Comparison of ENCODE assay signal across 16 cellular contexts in genomic region chr1:204134103-204134502, GRCh38. TPM values are rescaled to one million over a fixed set of nuclear protein-coding genes. Genes with fewer than 3 reads are reported as not detected.
DNase-seq lines count a peak whose midpoint lies in the region; ATAC-seq, FAIRE-seq and TF ChIP-seq lines count a peak whose summit lies in the region.
"Had no signal": no experiment of that assay in that cellular context is flagged by ENCODE, and none has a peak within 500 bp of the region (broad histone marks: within the 10 kb centered on the region; RNA-seq: fewer than 3 reads in every experiment).

No MANE protein-coding gene starts in this region.

- peaks cover 2% of the 10 kb centered on the region for H3K79me1 ChIP-seq in neuronal stem cell (ENCODE audit: low read depth, low read length)

- H2BK120ac ChIP-seq in neuronal stem cell (ENCODE audit: low read depth, low read length) = no peak overlapping the region

- peak overlapping the region; percentile 10 for H3K23ac ChIP-seq in neuronal stem cell (ENCODE audit: low read depth, low read length, poor library complexity)

- no peak overlapping the region for H3K18ac ChIP-seq in neuronal stem cell (ENCODE audit: low read length)

- H3K14ac ChIP-seq in neuronal stem cell (ENCODE audit: low read length) = no peak overlapping the region

- H3K9me3 ChIP-seq in neuronal stem cell (replicated peaks in 1 of 2; ENCODE audit: control insufficient read depth in 2 of 2, insufficient read depth in 1 of 2, low read depth in 1 of 2, low read length in 2 of 2) = no peaks in the 10 kb centered on the region
- H3K9me3 ChIP-seq in esophagus muscularis mucosa = no peaks in the 10 kb centered on the region
- H3K9me3 ChIP-seq in PC-3 (ENCODE audit: low read length) = no peaks in the 10 kb centered on the region
- H3K9me3 ChIP-seq: A549, BE2C, Caco-2 had no signal

- peak overlapping the region; percentile 44 for H2AK5ac ChIP-seq in neuronal stem cell (ENCODE audit: low read depth, low read length)

- peak overlapping the region; percentile 29 for H4K8ac ChIP-seq in neuronal stem cell (ENCODE audit: low read depth, low read length)

- H3K4me1 ChIP-seq in neuronal stem cell (ENCODE audit: control insufficient read depth in 2 of 2, insufficient read depth in 1 of 2, low read depth in 1 of 2, low read length in 2 of 2) = peaks cover 1 to 12% of the 10 kb centered on the region in 2 donors
- H3K4me1 ChIP-seq in esophagus muscularis mucosa = peaks cover 5 to 23% (median 20%) of the 10 kb centered on the region in 4 donors
- peaks cover 31% of the 10 kb centered on the region for H3K4me1 ChIP-seq in PC-3 (ENCODE audit: insufficient read depth, low read length)
- H3K4me1 ChIP-seq: Caco-2 had no signal

- ATAC-seq in PC-3 = no peak
- ATAC-seq: A549, HCT116 had no signal

- H3K9ac ChIP-seq in neuronal stem cell (ENCODE audit: low read depth, low read length, poor library complexity) = no peak overlapping the region
- no peak overlapping the region for H3K9ac ChIP-seq in PC-3 (ENCODE audit: low read length)

- H3K36me3 ChIP-seq in neuronal stem cell (replicated peaks in 1 of 2; ENCODE audit: control insufficient read depth in 2 of 2, insufficient read depth in 2 of 2, low read length in 2 of 2) (peaks cover 1 to 43% of the 10 kb centered on the region in 2 donors), esophagus muscularis mucosa (peaks cover 0 to 23% (median 10%) of the 10 kb centered on the region in 4 donors), PC-3 (ENCODE audit: low read depth, low read length) (peaks cover 12% of the 10 kb centered on the region)
- H3K36me3 ChIP-seq: BE2C had no signal

- H2BK12ac ChIP-seq in neuronal stem cell (ENCODE audit: low read length) = no peak overlapping the region

- CTCF ChIA-PET in PC-3 (lab: Charles Lee) = no interaction called here

- H3K4me2 ChIP-seq in neuronal stem cell (ENCODE audit: insufficient read depth, low read length, poor library complexity, severe bottlenecking) = no peak overlapping the region
- H3K4me2 ChIP-seq in PC-3 (ENCODE audit: low read length) = no peak overlapping the region
- H3K4me2 ChIP-seq: A549 had no signal

- intact Hi-C loops in esophagus muscularis mucosa (cut with DNase I) = no loop called here
- intact Hi-C loops in PC-3 (cut with micrococcal nuclease) = no loop called here

- FAIRE-seq in GM12891 (lab: Jason Lieb, UNC) (no peak), GM19239 (lab: Jason Lieb, UNC) (no peak)
- FAIRE-seq: A549, H54 had no signal

- H2AFZ ChIP-seq in neuronal stem cell (ENCODE audit: low read length) (no peak overlapping the region), PC-3 (ENCODE audit: low read length) (no peak overlapping the region)

- H3K9me2 ChIP-seq in PC-3 (replicated peaks; ENCODE audit: low read length) = no peaks in the 10 kb centered on the region

- TF ChIP-seq EP300 in esophagus muscularis mucosa (IDR thresholded peaks at IDR 0.05) = no peak

- BruUV-seq in PC-3 (replicated peaks; lab: Mats Ljungman, UMichigan) = no TSS peak

- no peak for TF ChIP-seq CTCF in esophagus muscularis mucosa (IDR thresholded peaks at IDR 0.05)
- TF ChIP-seq CTCF in PC-3 (conservative IDR thresholded peaks at IDR 0.05; ENCODE audit: low read depth, low read length) = no peak

- H4K91ac ChIP-seq in neuronal stem cell (ENCODE audit: low read depth, low read length, poor library complexity) = no peak overlapping the region

- TF ChIP-seq POLR2A in GM12891 (IDR thresholded peaks at IDR 0.05; ENCODE audit: low read depth, low read length) (no peak), esophagus muscularis mucosa (IDR thresholded peaks at IDR 0.05; ENCODE audit: low read depth) (no peak)

- H2BK15ac ChIP-seq in neuronal stem cell (ENCODE audit: low read length) = no peak overlapping the region

- H2BK5ac ChIP-seq in neuronal stem cell (ENCODE audit: low read length) = peak overlapping the region; percentile 21

- H3K4ac ChIP-seq in neuronal stem cell (ENCODE audit: low read length) = no peak overlapping the region

- H3K79me2 ChIP-seq in PC-3 (ENCODE audit: low read length) = no peaks in the 10 kb centered on the region

- DNase-seq in GM12891 (ENCODE audit: insufficient read length, low spot score) (no peak), T1000 (lab: John Stamatoyannopoulos, UW) (peak; percentile 52), neuronal stem cell (ENCODE audit: low spot score) (no peak), esophagus muscularis mucosa (ENCODE audit: extremely low spot score) (no peak), PC-3 (no peak), GM19239 (ENCODE audit: insufficient read length, low spot score) (no peak)
- DNase-seq in activated T-cell treated with anti-CD3 and anti-CD28 coated beads, Interleukin-2, amount 50 U/mL, for 1 hour = no peak
- DNase-seq: BE2C; Caco-2; CD8-positive, alpha-beta memory T cell; DND-41; GDM1; IMR-90 had no signal

- H3K27ac ChIP-seq in neuronal stem cell (replicated peaks; ENCODE audit: low read length) (no peak overlapping the region), esophagus muscularis mucosa (replicated peaks in 1 of 4) (no peak overlapping the region), PC-3 (ENCODE audit: low read length) (no peak overlapping the region)
- H3K27ac ChIP-seq: A549 had no signal

- H3K27me3 ChIP-seq in neuronal stem cell (ENCODE audit: control insufficient read depth in 3 of 3, insufficient read depth in 3 of 3, low read depth in 1 of 3, low read length in 3 of 3) (no peaks in the 10 kb centered on the region), esophagus muscularis mucosa (no peaks in the 10 kb centered on the region), PC-3 (ENCODE audit: low read length) (no peaks in the 10 kb centered on the region)
- H3K27me3 ChIP-seq: BE2C had no signal

- no peaks in the 10 kb centered on the region for H3F3A ChIP-seq in PC-3 (ENCODE audit: low read length, unreplicated experiment)

- no peak overlapping the region for H3K4me3 ChIP-seq in neuronal stem cell (ENCODE audit: low read length in 2 of 2)
- H3K4me3 ChIP-seq in esophagus muscularis mucosa = no peak overlapping the region
- H3K4me3 ChIP-seq in PC-3 (ENCODE audit: low read length) = no peak overlapping the region
- H3K4me3 ChIP-seq: A549 had no signal

- H4K20me1 ChIP-seq in PC-3 (ENCODE audit: low read length) = no peaks in the 10 kb centered on the region

- POLR2A ChIA-PET in PC-3 (lab: Charles Lee; ENCODE audit: unreplicated experiment) = no interaction called here

- no CpG with 5 or more reads among the region's 11 CpGs for WGBS in neuronal stem cell (ENCODE audit: extremely low coverage in 2 of 2, insufficient read length in 2 of 2, insufficient replicate concordance in 1 of 2), 2 donors
- WGBS in esophagus muscularis mucosa = 81% methylated on average over 8 of the region's 11 CpGs

TF ChIP-seq in GM12891, 5 proteins besides CTCF, POLR2A, EP300 and RAD21:
- TF ChIP-seq SPI1 (IDR thresholded peaks at IDR 0.05; ENCODE audit: low read depth, low read length) (0 out of 2 replicates have a peak, but pooled peaks have one; percentile 13), POLR2AphosphoS5 (IDR thresholded peaks at IDR 0.05; ENCODE audit: low read depth, low read length) (no peak)

RNA-seq across cellular contexts. Expression of gene ETNK2, which starts 17.7 kb away (rescaled TPM):
- polyA plus RNA-seq in GM12891 (2012; ENCODE audit: low read depth, missing spikeins) = not detected
- polyA plus RNA-seq in neuronal stem cell (2013, experiment 1 of 2) = 8.8 TPM
- polyA plus RNA-seq in neuronal stem cell (2013, experiment 2 of 2) = 8.4 TPM
- total RNA-seq in esophagus muscularis mucosa (10 to 100 TPM in 1 of 4 donors, 1 to 10 TPM in 3; 5.6 to 15.3 (median 6.8) TPM), PC-3 (2014; rRNA removed) (24.5 and 37.1 TPM in 2 replicates)

RNA-seq across cellular contexts. Expression of gene REN, which starts 32.0 kb away (rescaled TPM):
- not detected for polyA plus RNA-seq in GM12891 (2012; ENCODE audit: low read depth, missing spikeins)
- polyA plus RNA-seq in neuronal stem cell (2013, experiment 1 of 2) = not detected
- not detected for polyA plus RNA-seq in neuronal stem cell (2013, experiment 2 of 2)
- total RNA-seq in esophagus muscularis mucosa = not detected
- 2.7 and 3.1 TPM in 2 replicates for total RNA-seq in PC-3 (2014; rRNA removed)
- total RNA-seq: Caco-2; CD8-positive, alpha-beta memory T cell had no signal
- polyA plus RNA-seq: A549; CD8-positive, alpha-beta memory T cell had no signal
